Comparison of ENCODE assay signal across 1 cellular context in genomic region chr5:143596500-143596820, GRCh38.
TF ChIP-seq lines count a peak whose summit lies in the region.

No MANE protein-coding gene starts in this region.

TF ChIP-seq in HepG2, 621 proteins besides CTCF, POLR2A, EP300 and RAD21 (continued from another document):
- TF ChIP-seq ZNF800 (CRISPR knock-in tag; IDR thresholded peaks at IDR 0.05) (0 out of 2 replicates have a peak, but pooled peaks have one; percentile 2), AHR (CRISPR knock-in tag; IDR thresholded peaks at IDR 0.05) (no peak; the same call in 1 of the 2 replicates), ONECUT2 (CRISPR knock-in tag; IDR thresholded peaks at IDR 0.05) (no peak), ZNF891 (CRISPR knock-in tag; IDR thresholded peaks at IDR 0.05) (no peak), MBD4 (IDR thresholded peaks at IDR 0.05; ENCODE audit: borderline replicate concordance, low read length) (0 out of 2 replicates have a peak, but pooled peaks have one; percentile 11), TFE3 (CRISPR knock-in tag; IDR thresholded peaks at IDR 0.05) (0 out of 2 replicates have a peak, but pooled peaks have one; percentile 8), ZBTB25 (CRISPR knock-in tag; IDR thresholded peaks at IDR 0.05) (0 out of 2 replicates have a peak, but pooled peaks have one; percentile 5), TARDBP (CRISPR knock-in tag; IDR thresholded peaks at IDR 0.05) (0 out of 2 replicates have a peak, but pooled peaks have one; percentile 0), CENPX (CRISPR knock-in tag; IDR thresholded peaks at IDR 0.05) (no peak), ZNF329 (CRISPR knock-in tag; IDR thresholded peaks at IDR 0.05; ENCODE audit: low read depth) (no peak)
